14 cellular contexts compared by ENCODE assay signal in the genomic region with DNA sequence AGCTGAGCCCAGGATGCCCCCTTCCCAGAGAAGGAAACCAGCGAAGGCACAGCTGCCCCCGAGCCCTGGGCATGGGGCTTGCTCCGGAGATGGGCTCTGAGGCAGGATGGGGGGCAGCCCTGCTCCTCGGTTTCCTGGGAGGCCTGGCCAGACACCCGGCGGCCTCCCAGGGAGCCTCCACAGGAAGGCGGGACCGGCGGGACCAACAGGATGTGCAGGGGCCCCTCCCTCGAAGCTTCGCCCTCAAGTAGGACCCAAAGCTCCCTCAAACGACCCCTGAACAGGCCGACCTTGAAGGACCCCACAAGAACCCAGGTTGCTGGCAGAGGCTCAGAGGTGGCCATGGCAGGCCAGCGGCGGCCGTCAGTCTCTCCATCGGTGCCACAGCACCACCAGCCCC. TPM values are rescaled to one million over a fixed set of nuclear protein-coding genes. Genes with fewer than 3 reads are reported as not detected.
A peak's percentile ranks its signal among the peaks of the same experiment; 100 is the strongest.
DNase-seq lines count a peak whose midpoint lies in the region; ATAC-seq and TF ChIP-seq lines count a peak whose summit lies in the region.
"Had no signal": no experiment of that assay in that cellular context is flagged by ENCODE, and none has a peak within 500 bp of the region (broad histone marks: within the 10 kb centered on the region; RNA-seq: fewer than 3 reads in every experiment).

No MANE protein-coding gene starts in this region.

- peaks cover 33 to 55% (median 35%) of the 10 kb centered on the region in 3 donors for H3K4me1 ChIP-seq in esophagus squamous epithelium
- H3K4me1 ChIP-seq: parathyroid adenoma had no signal

- intact Hi-C loops in esophagus squamous epithelium (cut with DNase I) = no loop called here

- no peak for DNase-seq in GM06990 (ENCODE audit: extremely low read depth, insufficient read length)
- DNase-seq in RWPE1 (ENCODE audit: low spot score) = no peak
- DNase-seq in esophagus squamous epithelium (lab: John Stamatoyannopoulos, UW) = no peak
- no peak for DNase-seq in stimulated activated effector memory CD8-positive, alpha-beta T cell treated with anti-CD3 and anti-CD28 coated beads, Interleukin-12 subunit alpha, Interleukin-12 subunit beta, amount 100 ng/mL, for 72 hours (ENCODE audit: low spot score in 2 of 2)
- DNase-seq in NCI-H774 (lab: John Stamatoyannopoulos, UW) = no peak
- no peak for DNase-seq in RPMI8226
- DNase-seq in hepatic stellate cell (ENCODE audit: low spot score) = no peak
- DNase-seq: activated CD4-positive, alpha-beta T cell treated with anti-CD3 and anti-CD28 coated beads, Interleukin-2, amount 50 U/mL, for 1 hour; COR-L47; NCI-H1092; NCI-H524 treated with DMSO at 0.1 percent for 48 hours had no signal

- peak; percentile 4 for ATAC-seq in stimulated activated effector memory CD8-positive, alpha-beta T cell treated with anti-CD3 and anti-CD28 coated beads, Interleukin-12 subunit alpha, Interleukin-12 subunit beta, amount 100 ng/mL, for 72 hours
- no peak for ATAC-seq in GM21423 (IDR thresholded peaks at IDR 0.05; ENCODE audit: unreplicated experiment)

- H3K4me1 Mint-ChIP-seq in stimulated activated effector memory CD8-positive, alpha-beta T cell treated with anti-CD3 and anti-CD28 coated beads, Interleukin-12 subunit alpha, Interleukin-12 subunit beta, amount 100 ng/mL, for 72 hours = no peaks in the 10 kb centered on the region

- TF ChIP-seq CTCF in GM06990 (IDR thresholded peaks at IDR 0.05; ENCODE audit: insufficient read depth, low read length, poor library complexity, severe bottlenecking) (no peak), RWPE1 (conservative IDR thresholded peaks at IDR 0.05; ENCODE audit: low read depth) (no peak), esophagus squamous epithelium (IDR thresholded peaks at IDR 0.05) (no peak)

- peak overlapping the region; percentile 93 for H3K27ac ChIP-seq in RWPE1
- peak overlapping the region; percentile 40 to 83 (median 65) for H3K27ac ChIP-seq in esophagus squamous epithelium
- H3K27ac ChIP-seq: parathyroid adenoma had no signal

- no peak for TF ChIP-seq POLR2A in esophagus squamous epithelium (IDR thresholded peaks at IDR 0.05)

- CTCF ChIA-PET in RWPE1 (lab: Yijun Ruan, JAX) = interaction anchor here (0.6 to 1.7 kb wide), 3 partner anchors 13 to 75 kb away, joined by 3 to 4 read pairs (median 4); no protein-coding TSS in a partner anchor

- H3K9me3 Mint-ChIP-seq in stimulated activated effector memory CD8-positive, alpha-beta T cell treated with anti-CD3 and anti-CD28 coated beads, Interleukin-12 subunit alpha, Interleukin-12 subunit beta, amount 100 ng/mL, for 72 hours = no peaks in the 10 kb centered on the region
- H3K9me3 Mint-ChIP-seq: activated naive CD4-positive, alpha-beta T cell treated with anti-CD3 and anti-CD28 coated beads, Interleukin-2, amount 50 U/mL, for 72 hours had no signal

- POLR2A ChIA-PET in RWPE1 (lab: Yijun Ruan, JAX; ENCODE audit: low non-redundant PET) = no interaction called here

- no peak overlapping the region for H3K27ac Mint-ChIP-seq in stimulated activated effector memory CD8-positive, alpha-beta T cell treated with anti-CD3 and anti-CD28 coated beads, Interleukin-12 subunit alpha, Interleukin-12 subunit beta, amount 100 ng/mL, for 72 hours
- H3K27ac Mint-ChIP-seq: activated naive CD4-positive, alpha-beta T cell treated with anti-CD3 and anti-CD28 coated beads, Interleukin-2, amount 50 U/mL, for 72 hours had no signal

- H3K27me3 ChIP-seq in GM06990 (replicated peaks; ENCODE audit: control insufficient read depth, insufficient read depth, low read length) = no peaks in the 10 kb centered on the region
- peaks cover 0 to 5% (median 0%) of the 10 kb centered on the region in 4 donors for H3K27me3 ChIP-seq in esophagus squamous epithelium

- H3K36me3 ChIP-seq in GM06990 (ENCODE audit: control insufficient read depth, insufficient read depth, low read length) (no peaks in the 10 kb centered on the region), esophagus squamous epithelium (no peaks in the 10 kb centered on the region)

- H3K9me3 ChIP-seq in esophagus squamous epithelium = no peaks in the 10 kb centered on the region

- peaks cover 1% of the 10 kb centered on the region for H3K36me3 Mint-ChIP-seq in stimulated activated effector memory CD8-positive, alpha-beta T cell treated with anti-CD3 and anti-CD28 coated beads, Interleukin-12 subunit alpha, Interleukin-12 subunit beta, amount 100 ng/mL, for 72 hours
- H3K36me3 Mint-ChIP-seq: activated naive CD4-positive, alpha-beta T cell treated with anti-CD3 and anti-CD28 coated beads, Interleukin-2, amount 50 U/mL, for 72 hours had no signal

- WGBS in esophagus squamous epithelium, 2 donors = no CpG with 5 or more reads among the region's 17 CpGs

- H3K4me3 ChIP-seq in GM06990 (replicated peaks; ENCODE audit: low read depth, low read length) (peak overlapping the region; percentile 15; the same call in 1 of the 2 replicates), esophagus squamous epithelium (peak overlapping the region in 3 of 4 donors; percentile 1 to 49 (median 11))

- H3K4me3 Mint-ChIP-seq in stimulated activated effector memory CD8-positive, alpha-beta T cell treated with anti-CD3 and anti-CD28 coated beads, Interleukin-12 subunit alpha, Interleukin-12 subunit beta, amount 100 ng/mL, for 72 hours = peak overlapping the region; percentile 55

RNA-seq across cellular contexts. Expression of a gene that starts 11.7 kb away (rescaled TPM):
- 10 to 100 TPM in 2 of 4 donors, 1 to 10 TPM in 2; 2.8 to 16.8 (median 9.1) TPM for total RNA-seq in esophagus squamous epithelium

RNA-seq across cellular contexts. Expression of a gene that starts 11.9 kb away (rescaled TPM):
- 1 to 10 TPM; 2.1 to 7.4 (median 4.8) TPM for total RNA-seq in esophagus squamous epithelium

RNA-seq across cellular contexts. Expression of a gene that starts 29.9 kb away (rescaled TPM):
- not detected for total RNA-seq in esophagus squamous epithelium
- total RNA-seq: activated naive CD4-positive, alpha-beta T cell treated with anti-CD3 and anti-CD28 coated beads, Interleukin-2, amount 50 U/mL, for 72 hours had no signal

RNA-seq across cellular contexts. Expression of a gene that starts 47.9 kb away (rescaled TPM):
- total RNA-seq in esophagus squamous epithelium = 10 to 100 TPM; 16.2 to 38.1 (median 20.6) TPM
